ENCODE assay signal across 7 cellular contexts in genomic region chr4:174224550-174224949, GRCh38.
"Had no signal": no experiment of that assay in that cellular context is flagged by ENCODE, and none has a peak within 500 bp of the region (broad histone marks: within the 10 kb centered on the region; RNA-seq: fewer than 3 reads in every experiment).

No MANE protein-coding gene starts in this region.

- FAIRE-seq: GM12878, GM12891, GM12892, GM18507, GM19239 had no signal

- DNase-seq: GDM1, GF-D8 had no signal

- H3K4me3 ChIP-seq: GM12878 had no signal

- ATAC-seq: GM12878 had no signal
